23 cellular contexts compared by ENCODE assay signal in genomic region chr11:5294342-5294995, GRCh38. TPM values are rescaled to one million over a fixed set of nuclear protein-coding genes. Genes with fewer than 3 reads are reported as not detected.
"Had no signal": no experiment of that assay in that cellular context is flagged by ENCODE, and none has a peak within 500 bp of the region (broad histone marks: within the 10 kb centered on the region; RNA-seq: fewer than 3 reads in every experiment).

No MANE protein-coding gene starts in this region.

RNA-seq across cellular contexts. Expression of gene OR51B4, which starts 7.3 kb away (rescaled TPM):
- total RNA-seq: hepatocyte; kidney epithelial cell; left cardiac atrium; left colon; left lobe of liver; left lung; left ventricle myocardium inferior; left ventricle myocardium superior; liver; lower leg skin; lower lobe of right lung; lung microvascular endothelial cell; mammary epithelial cell; mesenteric fat pad; mononuclear cell; mucosa of descending colon; myocyte; naive thymus-derived CD4-positive, alpha-beta T cell had no signal
- polyA plus RNA-seq: hepatocyte; immature natural killer cell; keratinocyte; liver; lung; mammary epithelial cell; naive thymus-derived CD4-positive, alpha-beta T cell had no signal

RNA-seq across cellular contexts. Expression of gene HBE1, which starts 24.7 kb away (rescaled TPM):
- total RNA-seq: kidney epithelial cell; left cardiac atrium; left colon; left lung; left ventricle myocardium inferior; left ventricle myocardium superior; lower leg skin; lower lobe of right lung; lung microvascular endothelial cell; mammary epithelial cell; mesenteric fat pad; mucosa of descending colon; myocyte; naive thymus-derived CD4-positive, alpha-beta T cell had no signal
- polyA plus RNA-seq: immature natural killer cell; keratinocyte; liver; lung; mammary epithelial cell; naive thymus-derived CD4-positive, alpha-beta T cell had no signal

RNA-seq across cellular contexts. Expression of gene OR51B2, which starts 29.6 kb away (rescaled TPM):
- total RNA-seq: hepatocyte; kidney epithelial cell; left cardiac atrium; left colon; left lobe of liver; left lung; left ventricle myocardium inferior; left ventricle myocardium superior; lower leg skin; lower lobe of right lung; lung microvascular endothelial cell; mammary epithelial cell; mesenteric fat pad; mononuclear cell; mucosa of descending colon; mucosa of gallbladder; naive thymus-derived CD4-positive, alpha-beta T cell had no signal
- polyA plus RNA-seq: hepatocyte; immature natural killer cell; keratinocyte; liver; lung; mammary epithelial cell; naive thymus-derived CD4-positive, alpha-beta T cell had no signal

RNA-seq across cellular contexts. Expression of gene HBG2, which starts 39.9 kb away (rescaled TPM):
- total RNA-seq: hepatocyte; kidney epithelial cell; left cardiac atrium; left colon; left lung; left ventricle myocardium inferior; left ventricle myocardium superior; lower leg skin; lung microvascular endothelial cell; mammary epithelial cell; mesenteric fat pad; mucosa of descending colon; myocyte; naive thymus-derived CD4-positive, alpha-beta T cell had no signal
- polyA plus RNA-seq: hepatocyte; mammary epithelial cell; naive thymus-derived CD4-positive, alpha-beta T cell had no signal

RNA-seq across cellular contexts. Expression of gene HBG1, which starts 44.8 kb away (rescaled TPM):
- total RNA-seq: hepatocyte; kidney epithelial cell; left cardiac atrium; left colon; left lung; left ventricle myocardium inferior; left ventricle myocardium superior; lower leg skin; lower lobe of right lung; lung microvascular endothelial cell; mammary epithelial cell; mesenteric fat pad; mesothelial cell of epicardium; mononuclear cell; mucosa of descending colon; myocyte; naive thymus-derived CD4-positive, alpha-beta T cell had no signal
- polyA plus RNA-seq: hepatocyte; immature natural killer cell; liver; mammary epithelial cell; naive thymus-derived CD4-positive, alpha-beta T cell had no signal
